Comparison of ENCODE assay signal across 8 cellular contexts in the genomic region with DNA sequence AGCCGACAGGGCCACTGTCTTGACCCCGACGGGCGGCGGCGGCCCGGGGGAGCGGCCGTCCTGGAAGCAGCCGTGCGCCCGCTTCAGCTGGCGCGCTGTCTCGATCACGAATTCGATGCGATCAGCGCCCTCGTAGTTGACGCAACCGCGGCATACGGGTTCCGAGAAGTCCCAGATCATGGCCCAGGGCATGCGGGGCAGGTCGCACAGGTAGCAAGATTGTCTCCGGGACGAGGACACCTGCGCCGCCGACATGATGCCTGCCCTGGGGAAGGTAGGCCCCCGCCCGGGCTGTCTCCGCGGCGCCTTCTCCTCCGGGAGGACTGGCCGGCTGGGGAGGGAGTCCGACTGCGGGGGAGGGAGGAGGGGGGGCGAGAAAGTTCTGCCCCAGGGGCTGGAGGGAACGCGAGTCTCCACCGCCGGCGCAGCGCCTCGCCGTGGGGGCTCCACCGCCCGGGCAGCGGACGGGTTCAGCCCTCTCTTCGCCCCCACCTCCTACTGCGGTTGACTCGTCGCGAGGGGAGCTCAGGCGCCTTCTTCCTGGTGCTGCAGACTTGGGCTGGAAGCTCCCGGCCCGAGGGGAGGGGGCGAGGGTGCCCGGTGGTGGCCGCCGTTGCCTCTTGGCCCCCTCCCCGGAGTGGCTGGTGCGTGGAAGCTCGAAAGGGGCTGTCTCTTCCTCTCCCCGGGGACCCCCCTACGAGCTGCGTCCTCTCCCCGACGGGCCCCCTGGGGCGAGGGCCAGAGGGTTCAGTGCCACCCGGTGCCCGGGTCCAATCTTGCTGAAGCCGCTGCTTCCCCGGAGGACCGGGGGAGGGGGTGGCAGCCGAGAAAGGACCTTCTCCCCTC. TPM values are rescaled to one million over a fixed set of nuclear protein-coding genes. Genes with fewer than 3 reads are reported as not detected.
A peak's percentile ranks its signal among the peaks of the same experiment; 100 is the strongest.
DNase-seq lines count a peak whose midpoint lies in the region; ATAC-seq, FAIRE-seq and TF ChIP-seq lines count a peak whose summit lies in the region.

No MANE protein-coding gene starts in this region.

- H2BK120ac ChIP-seq in H1 (replicated peaks; ENCODE audit: low read depth, low read length): no peak overlapping the region

- peak overlapping the region; percentile 65; the same call in 1 of the 2 replicates for H2BK12ac ChIP-seq in H1 (ENCODE audit: low read depth, low read length)

- peaks cover 2% of the 10 kb centered on the region; the same call in 1 of the 2 replicates for H3K79me1 ChIP-seq in H1 (ENCODE audit: low read depth, low read length)

- FAIRE-seq in H1 (lab: Jason Lieb, UNC): no peak

- H3K27me3 Mint-ChIP-seq in activated CD8-positive, alpha-beta T cell treated with anti-CD3 and anti-CD28 coated beads, Interleukin-2, amount 10 ng/mL, durations not matched to agents 7 days and 5 days (ENCODE audit: low read depth): no peaks in the 10 kb centered on the region

- peak overlapping the region; percentile 48 for H3K56ac ChIP-seq in H1 (replicated peaks; ENCODE audit: insufficient read length, low read depth, low read length)

- H3K4me3 ChIP-seq in H1 (ENCODE audit: extremely low read depth in 1 of 4, insufficient read depth in 2 of 4, low read depth in 3 of 4, low read length in 4 of 4): peak overlapping the region; percentile 61 to 86 (median 70)
- peak overlapping the region; percentile 68 for H3K4me3 ChIP-seq in mesodermal cell (ENCODE audit: extremely low read depth, insufficient read depth, low read length, poor library complexity, severe bottlenecking)

- peak overlapping the region; percentile 59 for H4K91ac ChIP-seq in H1 (replicated peaks; ENCODE audit: insufficient read length, low read length)

- peaks cover 0 to 5% (median 3%) of the 10 kb centered on the region in 4 experiments; a peak in 5 of 7 replicates for H3K27me3 ChIP-seq in H1 (replicated peaks in 1 of 4; ENCODE audit: control insufficient read depth in 3 of 4, extremely low read depth in 1 of 4, insufficient read depth in 3 of 4, low read length in 3 of 4)

- H2BK15ac ChIP-seq in H1 (ENCODE audit: low read length): no peak overlapping the region

- H2AFZ ChIP-seq in H1 (ENCODE audit: low read length): no peak overlapping the region

- peaks cover 12 to 34% of the 10 kb centered on the region in 2 experiments for H3K79me2 ChIP-seq in H1 (ENCODE audit: control insufficient read depth in 1 of 2, insufficient read depth in 2 of 2, low read length in 2 of 2)

- H3K4me1 ChIP-seq in H1 (replicated peaks in 1 of 4; ENCODE audit: control insufficient read depth in 3 of 4, insufficient read depth in 4 of 4, low read length in 3 of 4) (peaks cover 14 to 45% (median 32%) of the 10 kb centered on the region in 4 experiments), mesodermal cell (ENCODE audit: control insufficient read depth, insufficient read depth, low read length, poor library complexity, severe bottlenecking) (peaks cover 39% of the 10 kb centered on the region)

- H3K36me3 ChIP-seq in H1 (ENCODE audit: control insufficient read depth in 2 of 4, insufficient read depth in 4 of 4, low read length in 3 of 4) (peaks cover 0 to 18% (median 3%) of the 10 kb centered on the region in 4 experiments; a peak in 1 of 8 replicates), mesodermal cell (ENCODE audit: control insufficient read depth, insufficient read depth, low read length) (peaks cover 26% of the 10 kb centered on the region)

- H3K18ac ChIP-seq in H1 (ENCODE audit: extremely low read depth, low read length): peak overlapping the region; percentile 94

- H3K23ac ChIP-seq in H1 (ENCODE audit: insufficient read length): no peak overlapping the region

- no peak overlapping the region for H2BK20ac ChIP-seq in H1 (ENCODE audit: low read length)

- no peak for TF ChIP-seq CTCF in H1 (IDR thresholded peaks at IDR 0.05; ENCODE audit: control extremely low read depth in 1 of 3, insufficient read depth in 1 of 3, low read depth in 1 of 3, low read length in 3 of 3)

- H2AK5ac ChIP-seq in H1 (ENCODE audit: low read depth, low read length): 0 out of 2 replicates have a peak overlapping the region, but pooled peaks have one; percentile 16

- peak overlapping the region; percentile 94 for H4K8ac ChIP-seq in H1 (ENCODE audit: extremely low read depth, insufficient read depth, low read length)

- no peak overlapping the region for H3K14ac ChIP-seq in H1 (ENCODE audit: insufficient read length)

- H3K9me3 ChIP-seq in H1 (ENCODE audit: insufficient read depth in 2 of 2, low read depth in 1 of 2, low read length in 1 of 2): no peaks in the 10 kb centered on the region
- no peaks in the 10 kb centered on the region for H3K9me3 ChIP-seq in mesodermal cell (ENCODE audit: control insufficient read depth, low read length)

- H4K20me1 ChIP-seq in H1 (replicated peaks in 1 of 2; ENCODE audit: control insufficient read depth in 1 of 2, insufficient read depth in 2 of 2, low read length in 2 of 2): peaks cover 5 to 14% of the 10 kb centered on the region in 2 experiments

- WGBS in H1 (ENCODE audit: extremely low coverage in 1 of 2, insufficient coverage in 1 of 2, insufficient read length in 1 of 2, insufficient replicate concordance in 2 of 2, low coverage in 1 of 2, low lambda C conversion rate in 2 of 2, missing lambda C conversion rate in 1 of 2), 2 experiments: 0% methylated on average over 22 of the region's 81 CpGs; no CpG with 5 or more reads in 1 of the 2 experiments
- WGBS in mesodermal cell (ENCODE audit: insufficient coverage in 2 of 2), 2 experiments: 0% methylated on average over 38 to 45 of the region's 81 CpGs

- peak overlapping the region; percentile 94 for H3K4me3 Mint-ChIP-seq in activated CD8-positive, alpha-beta T cell treated with anti-CD3 and anti-CD28 coated beads, Interleukin-2, amount 10 ng/mL, durations not matched to agents 7 days and 5 days

- H3K9ac ChIP-seq in H1 (replicated peaks in 1 of 4; ENCODE audit: extremely low read depth in 1 of 4, low read depth in 3 of 4, low read length in 3 of 4): peak overlapping the region; percentile 70 to 93 (median 90)

- peak; percentile 76 for DNase-seq in NCI-H748 (lab: John Stamatoyannopoulos, UW; ENCODE audit: unreplicated experiment)
- DNase-seq in NCI-H748 treated with DMSO at 0.1 percent for 48 hours (lab: John Stamatoyannopoulos, UW): no peak
- peak; percentile 73 for DNase-seq in NCI-H146 (lab: John Stamatoyannopoulos, UW)
- DNase-seq in activated CD8-positive, alpha-beta T cell treated with anti-CD3 and anti-CD28 coated beads, Interleukin-2, amount 10 ng/mL, durations not matched to agents 7 days and 5 days: peak; percentile 75
- DNase-seq in H1 (ENCODE audit: low read depth in 1 of 2, low spot score in 2 of 2): peak in 1 of 2 experiments; percentile 66
- peak; percentile 60 to 88 (median 70) for DNase-seq in stimulated activated naive CD4-positive, alpha-beta T cell (lab: John Stamatoyannopoulos, UW)

- peak overlapping the region; percentile 65 for H3K4ac ChIP-seq in H1 (replicated peaks; ENCODE audit: insufficient read length, low read depth, low read length)

- H3K9me3 Mint-ChIP-seq in activated CD8-positive, alpha-beta T cell treated with anti-CD3 and anti-CD28 coated beads, Interleukin-2, amount 10 ng/mL, durations not matched to agents 7 days and 5 days (ENCODE audit: insufficient read depth): no peaks in the 10 kb centered on the region

- H3K27ac ChIP-seq in H1 (ENCODE audit: low read depth, low read length) (peak overlapping the region; percentile 91), mesodermal cell (ENCODE audit: low read depth, low read length, severe bottlenecking) (peak overlapping the region; percentile 95)

- peak overlapping the region; percentile 88 for H3K27ac Mint-ChIP-seq in activated CD8-positive, alpha-beta T cell treated with anti-CD3 and anti-CD28 coated beads, Interleukin-2, amount 10 ng/mL, durations not matched to agents 7 days and 5 days

- ATAC-seq in HG02642 (IDR thresholded peaks at IDR 0.05; ENCODE audit: poor library complexity, unreplicated experiment): peak; percentile 37
- peak; percentile 31 for ATAC-seq in activated CD8-positive, alpha-beta T cell treated with anti-CD3 and anti-CD28 coated beads, Interleukin-2, amount 10 ng/mL, durations not matched to agents 7 days and 5 days

- peak overlapping the region; percentile 89 to 97 for H3K4me2 ChIP-seq in H1 (ENCODE audit: insufficient read depth in 1 of 2, low read depth in 2 of 2, low read length in 2 of 2)

- peaks cover 65% of the 10 kb centered on the region for H3K4me1 Mint-ChIP-seq in activated CD8-positive, alpha-beta T cell treated with anti-CD3 and anti-CD28 coated beads, Interleukin-2, amount 10 ng/mL, durations not matched to agents 7 days and 5 days (ENCODE audit: low read depth)

- CTCF ChIA-PET in activated CD8-positive, alpha-beta T cell treated with anti-CD3 and anti-CD28 coated beads, Interleukin-2, amount 10 ng/mL, durations not matched to agents 7 days and 5 days (lab: Charles Lee): interaction anchor here (0.7 to 3.1 kb wide), 17 partner anchors 12 to 152 kb away, joined by 3 to 30 read pairs (median 5); no protein-coding TSS in a partner anchor
- CTCF ChIA-PET in H1 (lab: Charles Lee; ENCODE audit: partially characterized antibody): interaction anchor here (0.7 to 25.2 kb wide), 10 partner anchors 11 to 152 kb away, joined by 3 to 280 read pairs (median 6); no protein-coding TSS in a partner anchor

- peak overlapping the region; percentile 73 for H4K5ac ChIP-seq in H1 (ENCODE audit: insufficient read length, low read depth, low read length)

- TF ChIP-seq EP300 in H1 (IDR thresholded peaks at IDR 0.05; ENCODE audit: borderline replicate concordance in 1 of 2, low read depth in 2 of 2, low read length in 2 of 2): no peak

- H2BK5ac ChIP-seq in H1 (ENCODE audit: low read depth, low read length): peak overlapping the region; percentile 91

- H3K23me2 ChIP-seq in H1 (ENCODE audit: low read depth, low read length): peaks cover 21% of the 10 kb centered on the region

- peaks cover 52% of the 10 kb centered on the region for H3K36me3 Mint-ChIP-seq in activated CD8-positive, alpha-beta T cell treated with anti-CD3 and anti-CD28 coated beads, Interleukin-2, amount 10 ng/mL, durations not matched to agents 7 days and 5 days (ENCODE audit: low read depth)

- POLR2A ChIA-PET in activated CD8-positive, alpha-beta T cell treated with anti-CD3 and anti-CD28 coated beads, Interleukin-2, amount 10 ng/mL, durations not matched to agents 7 days and 5 days (lab: Charles Lee): interaction anchor here (0.6 to 8.2 kb wide), 15 partner anchors 12 to 216 kb away, joined by 3 to 107 read pairs (median 4); a partner anchor contains a TSS
- POLR2A ChIA-PET in H1 (lab: Charles Lee; ENCODE audit: partially characterized antibody): interaction anchor here (0.6 to 10.9 kb wide), 14 partner anchors 12 to 152 kb away, joined by 3 to 92 read pairs (median 5); no protein-coding TSS in a partner anchor

- TF ChIP-seq POLR2A in H1 (IDR thresholded peaks at IDR 0.05; ENCODE audit: control extremely low read depth in 1 of 2, low read depth in 2 of 2, low read length in 2 of 2): no peak

- TF ChIP-seq RAD21 in H1 (IDR thresholded peaks at IDR 0.05 in 1 of 2, conservative IDR thresholded peaks at IDR 0.05 in 1 of 2; ENCODE audit: low read depth in 2 of 2, low read length in 2 of 2): no peak

RNA-seq across cellular contexts. Expression of a gene that starts 0.7 kb away (rescaled TPM):
- total RNA-seq in activated CD8-positive, alpha-beta T cell treated with anti-CD3 and anti-CD28 coated beads, Interleukin-2, amount 10 ng/mL, durations not matched to agents 7 days and 5 days: 10 to 100 TPM; 34.5 to 35.6 TPM
- 57.0 and 59.6 TPM in 2 replicates for total RNA-seq in H1 (2021; fragmentation: NEBNext Ultra II Directional; extraction: Animal tissue kit (Norgen Biotek cat#: 25700))
- 18.8 and 32.1 TPM in 2 replicates for polyA plus RNA-seq in H1 (2011; rRNA removed)
- polyA plus RNA-seq in H1 (2011; cell fraction: cytosol; rRNA removed): 22.0 TPM
- 27.5 TPM for polyA plus RNA-seq in H1 (2011; cell fraction: nucleus; rRNA removed)
- 36.5 to 43.3 TPM (median 39.3 TPM) in 4 replicates for polyA plus RNA-seq in H1 (2012, experiment 1 of 2)
- polyA plus RNA-seq in H1 (2012, experiment 2 of 2): 26.8 TPM
- 21.9 TPM for polyA plus RNA-seq in H1 (2013, experiment 1 of 2)
- 22.6 TPM for polyA plus RNA-seq in H1 (2013, experiment 2 of 2)
- polyA minus RNA-seq in H1 (2011; rRNA and poly(A)+ RNA removed): 7.7 and 12.6 TPM in 2 replicates
- 47.4 TPM for polyA minus RNA-seq in H1 (2011; cell fraction: cytosol; rRNA and poly(A)+ RNA removed)
- polyA minus RNA-seq in H1 (2011; cell fraction: nucleus; rRNA and poly(A)+ RNA removed): 25.9 TPM
- polyA plus RNA-seq in mesodermal cell (2013, experiment 1 of 2): 60.3 TPM
- polyA plus RNA-seq in mesodermal cell (2013, experiment 2 of 2): 43.8 TPM
